ENCODE assay signal across 18 cellular contexts in genomic region chr12:44441155-44441554, GRCh38.
DNase-seq lines count a peak whose midpoint lies in the region; ATAC-seq, FAIRE-seq and TF ChIP-seq lines count a peak whose summit lies in the region.
"Had no signal": no experiment of that assay in that cellular context is flagged by ENCODE, and none has a peak within 500 bp of the region (broad histone marks: within the 10 kb centered on the region; RNA-seq: fewer than 3 reads in every experiment).

No MANE protein-coding gene starts in this region.

- no peak for TF ChIP-seq POLR2A in GM12878 (IDR thresholded peaks at IDR 0.05; ENCODE audit: low read depth, low read length)

- peak; percentile 69 for ATAC-seq in GM18858 (IDR thresholded peaks at IDR 0.05; ENCODE audit: unreplicated experiment)
- ATAC-seq in GM21515 (IDR thresholded peaks at IDR 0.05; ENCODE audit: unreplicated experiment), result peak; percentile 75
- ATAC-seq in HG03025 (IDR thresholded peaks at IDR 0.05; ENCODE audit: low FRiP score, unreplicated experiment), result peak; percentile 67
- peak; percentile 74 for ATAC-seq in GM12878
- ATAC-seq: activated T-cell treated with anti-CD3 and anti-CD28 coated beads, Interleukin-2, amount 50 U/mL, for 72 hours had no signal

- no peaks in the 10 kb centered on the region for H3K79me2 ChIP-seq in GM12878 (ENCODE audit: control insufficient read depth, insufficient read depth, low read length)

- H3K9me3 ChIP-seq in GM12878 (replicated peaks; ENCODE audit: control insufficient read depth, insufficient read depth, low read length), result no peaks in the 10 kb centered on the region
- H3K9me3 ChIP-seq: esophagus muscularis mucosa, MG63 had no signal

- H4K20me1 ChIP-seq in GM12878 (ENCODE audit: control insufficient read depth, insufficient read depth), result no peaks in the 10 kb centered on the region

- no TSS peak for BruUV-seq in GM12878 (replicated peaks; lab: Mats Ljungman, UMichigan)

- no peak overlapping the region; the same call in 1 of the 2 replicates for H2AFZ ChIP-seq in GM12878 (ENCODE audit: control insufficient read depth, low read depth, low read length)

- CTCF ChIA-PET in GM12878 (lab: Yijun Ruan, JAX), result interaction anchor here (0.7 to 1.2 kb wide), 3 partner anchors 9 to 18 kb away, joined by 3 to 4 read pairs (median 3); no protein-coding TSS in a partner anchor

- peaks cover 10% of the 10 kb centered on the region for H3K4me1 ChIP-seq in GM12878 (ENCODE audit: control insufficient read depth, insufficient read depth, low read length)
- H3K4me1 ChIP-seq: esophagus muscularis mucosa had no signal

- intact Hi-C loops in GM12878 (cut with micrococcal nuclease; ENCODE audit: unreplicated experiment), result no loop called here

- POLR2A ChIA-PET in GM12878 (lab: Charles Lee), result interaction anchor here (1.2 to 1.4 kb wide), 2 partner anchors 9 to 11 kb away, joined by 4 to 10 read pairs; no protein-coding TSS in a partner anchor

- FAIRE-seq in GM12878 (lab: Jason Lieb, UNC), result peak; percentile 70
- FAIRE-seq: bronchial epithelial cell, D721Med, H54 had no signal

- TF ChIP-seq CTCF in GM12878 (IDR thresholded peaks at IDR 0.05 in 2 of 3, conservative IDR thresholded peaks at IDR 0.05 in 1 of 3; ENCODE audit: control insufficient read depth in 2 of 3, extremely low read depth in 1 of 3, insufficient read depth in 1 of 3, low read depth in 3 of 3, low read length in 3 of 3), result no peak

- no peaks in the 10 kb centered on the region for H3K27me3 ChIP-seq in GM12878 (replicated peaks in 1 of 2; ENCODE audit: control insufficient read depth in 2 of 2, insufficient read depth in 2 of 2, low read length in 1 of 2)
- H3K27me3 ChIP-seq: esophagus muscularis mucosa, MG63 had no signal

- SMC1A ChIA-PET in GM12878 (lab: Charles Lee; ENCODE audit: uncharacterized antibody, unreplicated experiment), result interaction anchor here (0.6 to 3.7 kb wide), 4 partner anchors 12 to 426 kb away, joined by 3 to 51 read pairs (median 4); no protein-coding TSS in a partner anchor

- RAD21 ChIA-PET in GM12878 (lab: Charles Lee; ENCODE audit: unreplicated experiment), result interaction anchor here (0.5 to 1.7 kb wide), 8 partner anchors 9 to 123 kb away, joined by 3 to 18 read pairs (median 4); no protein-coding TSS in a partner anchor

- no peak overlapping the region; the same call in 1 of the 2 replicates for H3K9ac ChIP-seq in GM12878 (ENCODE audit: control insufficient read depth, insufficient read depth, low read length)

- in situ Hi-C loops in GM12878 (cut with MboI), result no loop called here

- WGBS in GM12878 (ENCODE audit: insufficient coverage, insufficient replicate concordance, low lambda C conversion rate, missing lambda C conversion rate), result 0% methylated on average over 1 of the region's 1 CpG

- TF ChIP-seq EP300 in GM12878 (IDR thresholded peaks at IDR 0.05; ENCODE audit: borderline replicate concordance in 1 of 2, control insufficient read depth in 1 of 2, low read depth in 2 of 2, low read length in 2 of 2), result peak in 1 of 2 experiments; percentile 50; a peak in 1 of 4 replicates

- TF ChIP-seq RAD21 in GM12878 (IDR thresholded peaks at IDR 0.05; ENCODE audit: insufficient read depth, low read depth, low read length), result peak; percentile 14; the same call in 1 of the 2 replicates

- H3K4me3 ChIP-seq in GM12878, result no peak overlapping the region
- H3K4me3 ChIP-seq: esophagus muscularis mucosa, MG63 had no signal

- peak overlapping the region; percentile 50 for H3K27ac ChIP-seq in GM12878 (ENCODE audit: control insufficient read depth, insufficient read depth)
- H3K27ac ChIP-seq: esophagus muscularis mucosa had no signal

- 0 out of 2 replicates have a peak overlapping the region, but pooled peaks have one; percentile 1 for H3K4me2 ChIP-seq in GM12878 (ENCODE audit: control insufficient read depth, insufficient read depth)

- no peaks in the 10 kb centered on the region for H3K36me3 ChIP-seq in GM12878 (ENCODE audit: control insufficient read depth in 2 of 2, insufficient read depth in 2 of 2, low read length in 1 of 2)
- H3K36me3 ChIP-seq: esophagus muscularis mucosa, MG63 had no signal

- DNase-seq in GM12878 (ENCODE audit: low read depth, low spot score) (peak; percentile 60), NCI-H748 (lab: John Stamatoyannopoulos, UW; ENCODE audit: unreplicated experiment) (no peak), inferior parietal cortex (ENCODE audit: extremely low spot score) (no peak), NOMO-1 (lab: John Stamatoyannopoulos, UW; ENCODE audit: unreplicated experiment in 2 of 2) (no peak)
- DNase-seq: activated CD4-positive, alpha-beta T cell treated with anti-CD3 and anti-CD28 coated beads, Interleukin-2, amount 50 U/mL, for 48 hours; activated naive CD8-positive, alpha-beta T cell treated with anti-CD3 and anti-CD28 coated beads, Interleukin-2, amount 10 ng/mL, durations not matched to agents 7 days and 5 days; activated T-cell treated with anti-CD3 and anti-CD28 coated beads, Interleukin-2, amount 50 U/mL, for 72 hours; islet precursor cell; MG63; NCI-H2029; NCI-H510A treated with DMSO at 0.1 percent for 48 hours had no signal

TF ChIP-seq in GM12878, 131 proteins besides CTCF, POLR2A, EP300 and RAD21 (continues in another document):
- TF ChIP-seq HDAC2 (IDR thresholded peaks at IDR 0.05), result no peak
- no peak for TF ChIP-seq KDM1A (IDR thresholded peaks at IDR 0.05; ENCODE audit: borderline replicate concordance)
- TF ChIP-seq BACH1 (IDR thresholded peaks at IDR 0.05; ENCODE audit: borderline replicate concordance), result no peak
- TF ChIP-seq CBX5 (IDR thresholded peaks at IDR 0.05; ENCODE audit: low read depth), result 0 out of 2 replicates have a peak, but pooled peaks have one; percentile 35
- no peak for TF ChIP-seq FOS (IDR thresholded peaks at IDR 0.05; ENCODE audit: borderline replicate concordance, extremely low read depth, insufficient read length)
- no peak for TF ChIP-seq CBX3 (IDR thresholded peaks at IDR 0.05; ENCODE audit: borderline replicate concordance, low read depth)
- no peak for TF ChIP-seq ZBTB40 (IDR thresholded peaks at IDR 0.05; ENCODE audit: borderline replicate concordance)
- TF ChIP-seq BCL11A (IDR thresholded peaks at IDR 0.05; ENCODE audit: low read depth, low read length), result no peak
- TF ChIP-seq ZSCAN29 (IDR thresholded peaks at IDR 0.05), result no peak
- TF ChIP-seq IRF4 (IDR thresholded peaks at IDR 0.05; ENCODE audit: low read depth, low read length), result peak; percentile 46; the same call in 1 of the 2 replicates
- TF ChIP-seq ATF2 (IDR thresholded peaks at IDR 0.05; ENCODE audit: low read length), result peak; percentile 83
- TF ChIP-seq NR2C2 (IDR thresholded peaks at IDR 0.05; ENCODE audit: borderline replicate concordance, control insufficient read depth, insufficient read length, low read depth), result no peak
- TF ChIP-seq, protein P1, sequence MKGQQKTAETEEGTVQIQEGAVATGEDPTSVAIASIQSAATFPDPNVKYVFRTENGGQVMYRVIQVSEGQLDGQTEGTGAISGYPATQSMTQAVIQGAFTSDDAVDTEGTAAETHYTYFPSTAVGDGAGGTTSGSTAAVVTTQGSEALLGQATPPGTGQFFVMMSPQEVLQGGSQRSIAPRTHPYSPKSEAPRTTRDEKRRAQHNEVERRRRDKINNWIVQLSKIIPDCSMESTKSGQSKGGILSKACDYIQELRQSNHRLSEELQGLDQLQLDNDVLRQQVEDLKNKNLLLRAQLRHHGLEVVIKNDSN (IDR thresholded peaks at IDR 0.05; ENCODE audit: borderline replicate concordance, extremely low read length, insufficient read depth, low read depth, low read length), result no peak
